Comparison of ENCODE assay signal across 8 cellular contexts in genomic region chr4:54090804-54091623, GRCh38. TPM values are rescaled to one million over a fixed set of nuclear protein-coding genes. Genes with fewer than 3 reads are reported as not detected.
DNase-seq lines count a peak whose midpoint lies in the region; ATAC-seq lines count a peak whose summit lies in the region.

No MANE protein-coding gene starts in this region.

- peak overlapping the region; percentile 63 for H3K4me3 ChIP-seq in skeletal muscle cell (ENCODE audit: low read depth, low read length)

- intact Hi-C loops in activated naive CD4-positive, alpha-beta T cell treated with anti-CD3 and anti-CD28 coated beads for 36 hours (cut with micrococcal nuclease): loop anchor here (1.0 to 5.0 kb wide), 2 partner anchors 27 to 159 kb away; partner anchors contain the start of gene CHIC2

- CTCF ChIA-PET in activated naive CD4-positive, alpha-beta T cell treated with anti-CD3 and anti-CD28 coated beads for 36 hours (lab: Charles Lee): no interaction called here
- CTCF ChIA-PET in activated naive CD4-positive, alpha-beta T cell treated with anti-CD3 and anti-CD28 coated beads, Interleukin-2, amount 10 ng/mL, durations not matched to agents 7 days and 5 days (lab: Charles Lee): interaction anchor here (0.9 kb wide), 1 partner anchor 32 kb away, joined by 3 read pairs; no protein-coding TSS in a partner anchor

- no peak overlapping the region for H3K27ac Mint-ChIP-seq in activated naive CD4-positive, alpha-beta T cell treated with anti-CD3 and anti-CD28 coated beads for 36 hours
- no peak overlapping the region for H3K27ac Mint-ChIP-seq in activated naive CD4-positive, alpha-beta T cell treated with anti-CD3 and anti-CD28 coated beads, Interleukin-2, amount 10 ng/mL, durations not matched to agents 7 days and 5 days

- DNase-seq in activated naive CD4-positive, alpha-beta T cell treated with anti-CD3 and anti-CD28 coated beads for 36 hours: no peak
- no peak for DNase-seq in activated naive CD4-positive, alpha-beta T cell (lab: John Stamatoyannopoulos, UW)
- DNase-seq in activated naive CD4-positive, alpha-beta T cell treated with anti-CD3 and anti-CD28 coated beads, Interleukin-2, amount 10 ng/mL, durations not matched to agents 7 days and 5 days: no peak
- DNase-seq in hepatic stellate cell (ENCODE audit: low spot score): peak; percentile 54
- DNase-seq in skeletal muscle cell (ENCODE audit: low read depth): no peak
- no peak for DNase-seq in NCI-H510A (lab: John Stamatoyannopoulos, UW)
- no peak for DNase-seq in H4 (ENCODE audit: low spot score)

- H3K9me3 Mint-ChIP-seq in activated naive CD4-positive, alpha-beta T cell treated with anti-CD3 and anti-CD28 coated beads for 36 hours: no peaks in the 10 kb centered on the region
- H3K9me3 Mint-ChIP-seq in activated naive CD4-positive, alpha-beta T cell treated with anti-CD3 and anti-CD28 coated beads, Interleukin-2, amount 10 ng/mL, durations not matched to agents 7 days and 5 days: no peaks in the 10 kb centered on the region

- H3K4me3 Mint-ChIP-seq in activated naive CD4-positive, alpha-beta T cell treated with anti-CD3 and anti-CD28 coated beads for 36 hours: peak overlapping the region; percentile 56
- H3K4me3 Mint-ChIP-seq in activated naive CD4-positive, alpha-beta T cell treated with anti-CD3 and anti-CD28 coated beads, Interleukin-2, amount 10 ng/mL, durations not matched to agents 7 days and 5 days: peak overlapping the region; percentile 31

- peak; percentile 57 for ATAC-seq in HG03521 (IDR thresholded peaks at IDR 0.05; ENCODE audit: unreplicated experiment)

- H3K27me3 Mint-ChIP-seq in activated naive CD4-positive, alpha-beta T cell treated with anti-CD3 and anti-CD28 coated beads for 36 hours (ENCODE audit: low read depth): peaks cover 36% of the 10 kb centered on the region
- peaks cover 75% of the 10 kb centered on the region for H3K27me3 Mint-ChIP-seq in activated naive CD4-positive, alpha-beta T cell treated with anti-CD3 and anti-CD28 coated beads, Interleukin-2, amount 10 ng/mL, durations not matched to agents 7 days and 5 days

- H3K4me1 Mint-ChIP-seq in activated naive CD4-positive, alpha-beta T cell treated with anti-CD3 and anti-CD28 coated beads for 36 hours (ENCODE audit: low read depth): peaks cover 27% of the 10 kb centered on the region
- peaks cover 29% of the 10 kb centered on the region for H3K4me1 Mint-ChIP-seq in activated naive CD4-positive, alpha-beta T cell treated with anti-CD3 and anti-CD28 coated beads, Interleukin-2, amount 10 ng/mL, durations not matched to agents 7 days and 5 days

- H3K36me3 Mint-ChIP-seq in activated naive CD4-positive, alpha-beta T cell treated with anti-CD3 and anti-CD28 coated beads for 36 hours (ENCODE audit: low read depth): no peaks in the 10 kb centered on the region
- H3K36me3 Mint-ChIP-seq in activated naive CD4-positive, alpha-beta T cell treated with anti-CD3 and anti-CD28 coated beads, Interleukin-2, amount 10 ng/mL, durations not matched to agents 7 days and 5 days: no peaks in the 10 kb centered on the region

RNA-seq across cellular contexts. Expression of gene GSX2, which starts 8.9 kb away (rescaled TPM):
- not detected for total RNA-seq in activated naive CD4-positive, alpha-beta T cell treated with anti-CD3 and anti-CD28 coated beads for 36 hours
- total RNA-seq in H4 (2014; rRNA removed; shearing (Covaris generic)): not detected in 2 replicates

RNA-seq across cellular contexts. Expression of gene CHIC2, which starts 26.6 kb away (rescaled TPM):
- total RNA-seq in activated naive CD4-positive, alpha-beta T cell treated with anti-CD3 and anti-CD28 coated beads for 36 hours: 1 to 10 TPM; 7.2 to 7.6 TPM
- total RNA-seq in H4 (2014; rRNA removed; shearing (Covaris generic)): 17.7 and 23.8 TPM in 2 replicates
